In genomic region chr3:72077473-72078259, GRCh38 we compare ENCODE assay signal across 15 cellular contexts.
A peak's percentile ranks its signal among the peaks of the same experiment; 100 is the strongest.
DNase-seq lines count a peak whose midpoint lies in the region; ATAC-seq, FAIRE-seq and TF ChIP-seq lines count a peak whose summit lies in the region.
"Had no signal": no experiment of that assay in that cellular context is flagged by ENCODE, and none has a peak within 500 bp of the region (broad histone marks: within the 10 kb centered on the region; RNA-seq: fewer than 3 reads in every experiment).

No MANE protein-coding gene starts in this region.

- ATAC-seq in GM18870 (IDR thresholded peaks at IDR 0.05; ENCODE audit: unreplicated experiment) (peak; percentile 38), GM21786 (IDR thresholded peaks at IDR 0.05; ENCODE audit: unreplicated experiment) (peak; percentile 33), HG03457 (IDR thresholded peaks at IDR 0.05; ENCODE audit: unreplicated experiment) (peak; percentile 36), GM12878 (peak; percentile 13), body of pancreas (no peak)
- ATAC-seq: GM23338; stimulated activated naive CD8-positive, alpha-beta T cell treated with anti-CD3 and anti-CD28 coated beads, Interleukin-15, amount 100 ng/mL, for 72 hours had no signal

- TF ChIP-seq EP300 in GM12878 (IDR thresholded peaks at IDR 0.05; ENCODE audit: borderline replicate concordance in 1 of 2, control insufficient read depth in 1 of 2, low read depth in 2 of 2, low read length in 2 of 2), result peak; percentile 19 to 32; a peak in 1 of 4 replicates

- SMC1A ChIA-PET in GM12878 (lab: Charles Lee; ENCODE audit: uncharacterized antibody, unreplicated experiment), result interaction anchor here (0.8 to 7.5 kb wide), 11 partner anchors 12 to 202 kb away, joined by 3 to 97 read pairs (median 11); no protein-coding TSS in a partner anchor

- peaks cover 2% of the 10 kb centered on the region for H3K27me3 Mint-ChIP-seq in activated CD4-positive, alpha-beta memory T cell treated with anti-CD3 and anti-CD28 coated beads, Interleukin-2, amount 10 ng/mL, durations not matched to agents 7 days and 5 days
- H3K27me3 Mint-ChIP-seq: stimulated activated naive CD8-positive, alpha-beta T cell treated with anti-CD3 and anti-CD28 coated beads, Interleukin-15, amount 100 ng/mL, for 72 hours had no signal

- 1% methylated on average over 6 of the region's 6 CpGs for WGBS in GM12878 (ENCODE audit: insufficient coverage, insufficient replicate concordance, low lambda C conversion rate, missing lambda C conversion rate)
- 56 to 80% methylated on average over 6 of the region's 6 CpGs for WGBS in body of pancreas, 2 donors

- in situ Hi-C loops in GM12878 (cut with MboI), result no loop called here

- no peaks in the 10 kb centered on the region for H3K36me3 Mint-ChIP-seq in activated CD4-positive, alpha-beta memory T cell treated with anti-CD3 and anti-CD28 coated beads, Interleukin-2, amount 10 ng/mL, durations not matched to agents 7 days and 5 days (ENCODE audit: low read depth)

- no peak overlapping the region for H3K4me3 Mint-ChIP-seq in activated CD4-positive, alpha-beta memory T cell treated with anti-CD3 and anti-CD28 coated beads, Interleukin-2, amount 10 ng/mL, durations not matched to agents 7 days and 5 days
- H3K4me3 Mint-ChIP-seq: central memory CD8-positive, alpha-beta T cell; GM23338 had no signal

- H3K4me1 ChIP-seq in GM12878 (ENCODE audit: control insufficient read depth, insufficient read depth, low read length), result peaks cover 54% of the 10 kb centered on the region
- H3K4me1 ChIP-seq in body of pancreas, result no peaks in the 10 kb centered on the region

- RAD21 ChIA-PET in GM12878 (lab: Charles Lee; ENCODE audit: unreplicated experiment), result interaction anchor here (0.7 to 7.3 kb wide), 8 partner anchors 20 to 233 kb away, joined by 3 to 87 read pairs (median 10); no protein-coding TSS in a partner anchor

- peaks cover 17% of the 10 kb centered on the region for H3K9me3 Mint-ChIP-seq in activated CD4-positive, alpha-beta memory T cell treated with anti-CD3 and anti-CD28 coated beads, Interleukin-2, amount 10 ng/mL, durations not matched to agents 7 days and 5 days
- H3K9me3 Mint-ChIP-seq: central memory CD8-positive, alpha-beta T cell had no signal

- H2AFZ ChIP-seq in GM12878 (ENCODE audit: control insufficient read depth, low read depth, low read length), result no peak overlapping the region
- H2AFZ ChIP-seq: GM23338 had no signal

- POLR2A ChIA-PET in GM12878 (lab: Charles Lee), result interaction anchor here (0.8 to 6.5 kb wide), 6 partner anchors 16 to 100 kb away, joined by 3 to 55 read pairs (median 4); no protein-coding TSS in a partner anchor
- POLR2A ChIA-PET in activated CD4-positive, alpha-beta memory T cell treated with anti-CD3 and anti-CD28 coated beads, Interleukin-2, amount 10 ng/mL, durations not matched to agents 7 days and 5 days (lab: Charles Lee), result no interaction called here

- H3K9me3 ChIP-seq in GM12878 (replicated peaks; ENCODE audit: control insufficient read depth, insufficient read depth, low read length) (peaks cover 5% of the 10 kb centered on the region; the same call in 2 of the 3 replicates), body of pancreas (no peaks in the 10 kb centered on the region)
- H3K9me3 ChIP-seq: MG63, SK-N-SH had no signal

- H3K27ac ChIP-seq in GM12878 (ENCODE audit: control insufficient read depth, insufficient read depth) (peak overlapping the region; percentile 71), body of pancreas (no peak overlapping the region)

- peak overlapping the region; percentile 17 for H3K4me2 ChIP-seq in GM12878 (ENCODE audit: control insufficient read depth, insufficient read depth)
- H3K4me2 ChIP-seq: GM23338, SK-N-SH had no signal

- no TSS peak for BruUV-seq in GM12878 (replicated peaks; lab: Mats Ljungman, UMichigan)

- H3K27ac Mint-ChIP-seq in activated CD4-positive, alpha-beta memory T cell treated with anti-CD3 and anti-CD28 coated beads, Interleukin-2, amount 10 ng/mL, durations not matched to agents 7 days and 5 days, result no peak overlapping the region
- H3K27ac Mint-ChIP-seq: GM23338 had no signal

- H3K79me2 ChIP-seq in GM12878 (ENCODE audit: control insufficient read depth, insufficient read depth, low read length), result no peaks in the 10 kb centered on the region

- intact Hi-C loops in GM12878 (cut with micrococcal nuclease; ENCODE audit: unreplicated experiment) (loop anchor here (1.0 to 5.0 kb wide), 5 partner anchors 93 to 200 kb away; no protein-coding TSS in a partner anchor), body of pancreas (cut with DNase I) (no loop called here)

- TF ChIP-seq CTCF in GM12878 (IDR thresholded peaks at IDR 0.05 in 2 of 3, conservative IDR thresholded peaks at IDR 0.05 in 1 of 3; ENCODE audit: control insufficient read depth in 2 of 3, extremely low read depth in 1 of 3, insufficient read depth in 1 of 3, low read depth in 3 of 3, low read length in 3 of 3) (no peak), body of pancreas (IDR thresholded peaks at IDR 0.05) (no peak)

- CTCF ChIA-PET in GM12878 (lab: Yijun Ruan, JAX), result interaction anchor here (1.0 to 3.7 kb wide), 8 partner anchors 15 to 745 kb away, joined by 3 to 26 read pairs (median 4); no protein-coding TSS in a partner anchor
- CTCF ChIA-PET in activated CD4-positive, alpha-beta memory T cell treated with anti-CD3 and anti-CD28 coated beads, Interleukin-2, amount 10 ng/mL, durations not matched to agents 7 days and 5 days (lab: Charles Lee), result interaction anchor here (0.6 kb wide), 1 partner anchor 93 kb away, joined by 4 read pairs; no protein-coding TSS in a partner anchor

- H3K36me3 ChIP-seq in GM12878 (ENCODE audit: control insufficient read depth in 2 of 2, insufficient read depth in 2 of 2, low read length in 1 of 2) (no peaks in the 10 kb centered on the region), body of pancreas (replicated peaks in 1 of 2; ENCODE audit: insufficient read depth in 1 of 2, low read depth in 2 of 2) (no peaks in the 10 kb centered on the region)
- H3K36me3 ChIP-seq: MG63 had no signal

- no peaks in the 10 kb centered on the region for H4K20me1 ChIP-seq in GM12878 (ENCODE audit: control insufficient read depth, insufficient read depth)

- DNase-seq in GM12878 (ENCODE audit: low read depth, low spot score) (no peak), body of pancreas (no peak), cerebellar cortex (ENCODE audit: low spot score) (no peak), dermis blood vessel endothelial cell (no peak)
- no peak for DNase-seq in activated CD4-positive, alpha-beta memory T cell treated with anti-CD3 and anti-CD28 coated beads, Interleukin-2, amount 10 ng/mL, durations not matched to agents 7 days and 5 days
- DNase-seq: DMS53; mesendoderm; MG63; SK-N-SH; stimulated activated naive CD8-positive, alpha-beta T cell treated with anti-CD3 and anti-CD28 coated beads, Interleukin-15, amount 100 ng/mL, for 72 hours had no signal

- no peaks in the 10 kb centered on the region for H3K27me3 ChIP-seq in GM12878 (replicated peaks in 1 of 2; ENCODE audit: control insufficient read depth in 2 of 2, insufficient read depth in 2 of 2, low read length in 1 of 2)
- no peaks in the 10 kb centered on the region for H3K27me3 ChIP-seq in body of pancreas
- H3K27me3 ChIP-seq: MG63 had no signal

- no peak for TF ChIP-seq RAD21 in GM12878 (IDR thresholded peaks at IDR 0.05; ENCODE audit: insufficient read depth, low read depth, low read length)

- no peak for TF ChIP-seq POLR2A in GM12878 (IDR thresholded peaks at IDR 0.05; ENCODE audit: low read depth, low read length)
- TF ChIP-seq POLR2A in body of pancreas (IDR thresholded peaks at IDR 0.05), result no peak

- no peak for FAIRE-seq in GM12878 (lab: Jason Lieb, UNC)

- H3K4me1 Mint-ChIP-seq in activated CD4-positive, alpha-beta memory T cell treated with anti-CD3 and anti-CD28 coated beads, Interleukin-2, amount 10 ng/mL, durations not matched to agents 7 days and 5 days, result peaks cover 24% of the 10 kb centered on the region
- H3K4me1 Mint-ChIP-seq: central memory CD8-positive, alpha-beta T cell had no signal

- H3K4me3 ChIP-seq in GM12878, result peak overlapping the region; percentile 31; the same call in 1 of the 2 replicates
- no peak overlapping the region for H3K4me3 ChIP-seq in body of pancreas
- H3K4me3 ChIP-seq: GM23338, MG63 had no signal

- peak overlapping the region; percentile 23; the same call in 1 of the 2 replicates for H3K9ac ChIP-seq in GM12878 (ENCODE audit: control insufficient read depth, insufficient read depth, low read length)
- H3K9ac ChIP-seq: SK-N-SH had no signal

TF ChIP-seq in GM12878, 131 proteins besides CTCF, POLR2A, EP300 and RAD21 (continues in another document):
- TF ChIP-seq SREBF1 (IDR thresholded peaks at IDR 0.05; ENCODE audit: low read length) (no peak), ZBED1 (IDR thresholded peaks at IDR 0.05; ENCODE audit: borderline replicate concordance) (no peak), TBL1XR1 (IDR thresholded peaks at IDR 0.05; ENCODE audit: low read depth, low read length) (no peak), CEBPZ (IDR thresholded peaks at IDR 0.05; ENCODE audit: low read depth, low read length) (no peak)
